13 cellular contexts compared by ENCODE assay signal in the genomic region with DNA sequence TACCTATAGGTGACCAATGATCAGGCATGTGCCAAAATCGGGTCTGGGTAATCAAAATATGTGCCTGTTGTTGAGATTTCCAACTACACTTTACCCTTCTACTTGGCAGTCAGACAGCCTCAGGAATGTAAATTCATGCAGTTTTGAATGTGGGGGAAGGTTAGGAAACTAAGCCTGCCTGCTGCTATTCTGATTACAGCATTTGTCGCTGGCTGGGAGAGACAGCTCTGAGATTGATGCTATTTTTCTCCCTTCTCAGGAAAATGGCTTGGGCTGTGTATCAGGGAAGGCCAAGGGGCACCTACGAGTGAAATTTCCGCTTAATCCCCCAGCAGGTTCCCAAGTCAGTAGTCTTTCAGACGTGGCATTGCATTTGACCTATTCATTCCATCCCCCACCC. TPM values are rescaled to one million over a fixed set of nuclear protein-coding genes. Genes with fewer than 3 reads are reported as not detected.
"Had no signal": no experiment of that assay in that cellular context is flagged by ENCODE, and none has a peak within 500 bp of the region (broad histone marks: within the 10 kb centered on the region; RNA-seq: fewer than 3 reads in every experiment).

No MANE protein-coding gene starts in this region.

- H3K27ac Mint-ChIP-seq: activated CD8-positive, alpha-beta T cell treated with anti-CD3 and anti-CD28 coated beads, Interleukin-2, amount 10 ng/mL, durations not matched to agents 7 days and 5 days; activated naive CD8-positive, alpha-beta T cell treated with anti-CD3 and anti-CD28 coated beads, Interleukin-2, amount 50 U/mL, for 24 hours; nephron progenitor cell; T-helper 1 cell treated with Interleukin-12 subunit alpha and Interleukin-12 subunit beta and Interleukin-4 antibody, amounts not matched to agents 30 μg/mL and 1 μg/mL, for 36 hours had no signal

- H3K27me3 ChIP-seq: thyroid gland had no signal

- DNase-seq: activated CD4-positive, alpha-beta T cell treated with anti-CD3 and anti-CD28 coated beads for 48 hours; activated CD8-positive, alpha-beta memory T cell treated with anti-CD3 and anti-CD28 coated beads, Interleukin-2, amount 50 U/mL, for 48 hours; activated CD8-positive, alpha-beta T cell treated with anti-CD3 and anti-CD28 coated beads, Interleukin-2, amount 10 ng/mL, durations not matched to agents 7 days and 5 days; activated naive CD8-positive, alpha-beta T cell treated with anti-CD3 and anti-CD28 coated beads, Interleukin-2, amount 50 U/mL, for 24 hours; central memory CD4-positive, alpha-beta T cell; kidney; left ventricle myocardium superior; mesenchymal stem cell; nephron progenitor cell; stimulated activated CD4-positive, alpha-beta T cell treated with anti-CD3 and anti-CD28 coated beads, Interleukin-4, amount 100 ng/mL, for 4 hours; thyroid gland had no signal

- H3K27ac ChIP-seq: thyroid gland had no signal

- H3K4me3 Mint-ChIP-seq: activated CD8-positive, alpha-beta T cell treated with anti-CD3 and anti-CD28 coated beads, Interleukin-2, amount 10 ng/mL, durations not matched to agents 7 days and 5 days; activated naive CD8-positive, alpha-beta T cell treated with anti-CD3 and anti-CD28 coated beads, Interleukin-2, amount 50 U/mL, for 24 hours; nephron progenitor cell; T-helper 1 cell treated with Interleukin-12 subunit alpha and Interleukin-12 subunit beta and Interleukin-4 antibody, amounts not matched to agents 30 μg/mL and 1 μg/mL, for 36 hours had no signal

- H3K9me3 Mint-ChIP-seq: activated naive CD8-positive, alpha-beta T cell treated with anti-CD3 and anti-CD28 coated beads, Interleukin-2, amount 50 U/mL, for 24 hours; nephron progenitor cell; T-helper 1 cell treated with Interleukin-12 subunit alpha and Interleukin-12 subunit beta and Interleukin-4 antibody, amounts not matched to agents 30 μg/mL and 1 μg/mL, for 36 hours had no signal

- ATAC-seq: activated CD8-positive, alpha-beta T cell treated with anti-CD3 and anti-CD28 coated beads, Interleukin-2, amount 10 ng/mL, durations not matched to agents 7 days and 5 days; activated naive CD8-positive, alpha-beta T cell treated with anti-CD3 and anti-CD28 coated beads, Interleukin-2, amount 50 U/mL, for 24 hours; left ventricle myocardium superior had no signal

- H3K9me3 ChIP-seq: thyroid gland had no signal

- H3K4me3 ChIP-seq: thyroid gland had no signal

- H3K36me3 ChIP-seq: thyroid gland had no signal

RNA-seq across cellular contexts. Expression of gene RGS7BP, which starts 3.6 kb away (rescaled TPM):
- total RNA-seq: activated CD8-positive, alpha-beta T cell treated with anti-CD3 and anti-CD28 coated beads, Interleukin-2, amount 10 ng/mL, durations not matched to agents 7 days and 5 days; osteocyte had no signal
